In genomic region chr6:81253821-81254220, GRCh38 we compare ENCODE assay signal across 16 cellular contexts.
"Had no signal": no experiment of that assay in that cellular context is flagged by ENCODE, and none has a peak within 500 bp of the region (broad histone marks: within the 10 kb centered on the region; RNA-seq: fewer than 3 reads in every experiment).

No MANE protein-coding gene starts in this region.

- DNase-seq: foreskin keratinocyte; heart left ventricle; hippocampal formation; naive thymus-derived CD4-positive, alpha-beta T cell; nephron progenitor cell; psoas muscle; retina; right lobe of liver; stimulated activated CD4-positive, alpha-beta T cell treated with anti-CD3 and anti-CD28 coated beads, Interleukin-4, amount 100 ng/mL, for 24 hours; stimulated activated naive CD8-positive, alpha-beta T cell treated with anti-CD3 and anti-CD28 coated beads, Interleukin-15, amount 100 ng/mL, for 72 hours; testis; upper lobe of right lung had no signal

- H3K9me3 ChIP-seq: right lobe of liver, testis, upper lobe of right lung, vagina had no signal

- H3K27ac ChIP-seq: foreskin keratinocyte, heart left ventricle, psoas muscle, right lobe of liver, testis, tibial nerve, upper lobe of right lung, vagina had no signal

- H3K4me1 ChIP-seq: foreskin keratinocyte, heart left ventricle, psoas muscle, right lobe of liver, testis, tibial nerve, upper lobe of right lung, vagina had no signal

- H3K36me3 ChIP-seq: heart left ventricle, right lobe of liver, tibial nerve, upper lobe of right lung, vagina had no signal

- FAIRE-seq: colon had no signal

- ATAC-seq: foreskin keratinocyte; heart left ventricle; naive thymus-derived CD4-positive, alpha-beta T cell; psoas muscle; right lobe of liver; stimulated activated memory B cell treated with anti-CD40 and anti-IgM and Interleukin-4, amounts not matched to agents 10 μg/mL and 1 μg/mL and 100 μg/mL, for 72 hours; stimulated activated naive CD8-positive, alpha-beta T cell treated with anti-CD3 and anti-CD28 coated beads, Interleukin-15, amount 100 ng/mL, for 72 hours; upper lobe of right lung had no signal

- H3K4me3 ChIP-seq: heart left ventricle, psoas muscle, right lobe of liver, testis, tibial nerve, upper lobe of right lung, vagina had no signal

- H3K27me3 ChIP-seq: foreskin keratinocyte, heart left ventricle, right lobe of liver, testis, tibial nerve, upper lobe of right lung, vagina had no signal
